12 cellular contexts compared by ENCODE assay signal in genomic region chr2:29015701-29016470, GRCh38. TPM values are rescaled to one million over a fixed set of nuclear protein-coding genes. Genes with fewer than 3 reads are reported as not detected.
DNase-seq lines count a peak whose midpoint lies in the region; ATAC-seq and TF ChIP-seq lines count a peak whose summit lies in the region.
"Had no signal": no experiment of that assay in that cellular context is flagged by ENCODE, and none has a peak within 500 bp of the region (broad histone marks: within the 10 kb centered on the region; RNA-seq: fewer than 3 reads in every experiment).

No MANE protein-coding gene starts in this region.

- peak overlapping the region in 6 of 7 donors; percentile 31 to 90 (median 80) for H3K27ac Mint-ChIP-seq in CD14-positive monocyte

- ATAC-seq in HG03280 (IDR thresholded peaks at IDR 0.05; ENCODE audit: unreplicated experiment) (no peak), PC-3 (no peak)

- POLR2A ChIA-PET in PC-3 (lab: Charles Lee; ENCODE audit: unreplicated experiment) = no interaction called here

- H3K27me3 ChIP-seq in Loucy (ENCODE audit: insufficient read depth, low read length, poor library complexity, severe bottlenecking) (no peaks in the 10 kb centered on the region), duodenal mucosa (ENCODE audit: control insufficient read depth in 1 of 2, insufficient read depth in 2 of 2, low read length in 2 of 2) (no peaks in the 10 kb centered on the region), neutrophil (no peaks in the 10 kb centered on the region), PC-3 (ENCODE audit: low read length) (no peaks in the 10 kb centered on the region)

- H3F3A ChIP-seq in Loucy (ENCODE audit: low read depth) = peaks cover 12% of the 10 kb centered on the region; the same call in 1 of the 2 replicates
- H3F3A ChIP-seq in PC-3 (ENCODE audit: low read length, unreplicated experiment) = no peaks in the 10 kb centered on the region

- CTCF ChIA-PET in PC-3 (lab: Charles Lee) = no interaction called here

- H3K4me2 ChIP-seq in Loucy (ENCODE audit: low read depth, low read length, poor library complexity, severe bottlenecking) (peak overlapping the region; percentile 96), PC-3 (ENCODE audit: low read length) (no peak overlapping the region)
- H3K4me2 ChIP-seq: KMS-11 had no signal

- peaks cover 0 to 2% (median 0%) of the 10 kb centered on the region in 7 donors for H3K9me3 Mint-ChIP-seq in CD14-positive monocyte

- no TSS peak for BruUV-seq in PC-3 (replicated peaks; lab: Mats Ljungman, UMichigan)

- H2AFZ ChIP-seq in Loucy (ENCODE audit: low read length) = peak overlapping the region; percentile 52; the same call in 1 of the 2 replicates
- no peak overlapping the region for H2AFZ ChIP-seq in PC-3 (ENCODE audit: low read length)

- H3K9me2 ChIP-seq in Loucy (replicated peaks; ENCODE audit: low read depth, low read length) = no peaks in the 10 kb centered on the region
- H3K9me2 ChIP-seq in PC-3 (replicated peaks; ENCODE audit: low read length) = no peaks in the 10 kb centered on the region

- H3K4me3 ChIP-seq in Loucy (ENCODE audit: low read length, poor library complexity, severe bottlenecking) = peak overlapping the region; percentile 79
- no peak overlapping the region for H3K4me3 ChIP-seq in duodenal mucosa (ENCODE audit: low read depth in 1 of 2, low read length in 2 of 2)
- H3K4me3 ChIP-seq in neutrophil (ENCODE audit: low read depth in 1 of 2, low read length in 1 of 2) = no peak overlapping the region
- H3K4me3 ChIP-seq in PC-3 (ENCODE audit: low read length) = no peak overlapping the region

- H3K27me3 Mint-ChIP-seq in CD14-positive monocyte (ENCODE audit: low read depth in 3 of 3) = peaks cover 9 to 21% (median 10%) of the 10 kb centered on the region in 3 donors

- peak overlapping the region in 1 of 2 donors; percentile 50 for H3K4me3 Mint-ChIP-seq in CD14-positive monocyte

- peaks cover 64% of the 10 kb centered on the region for H3K4me1 Mint-ChIP-seq in CD14-positive monocyte

- H3K36me3 ChIP-seq in Loucy (ENCODE audit: insufficient read depth, low read length) = no peaks in the 10 kb centered on the region
- H3K36me3 ChIP-seq in duodenal mucosa (ENCODE audit: control insufficient read depth in 1 of 2, insufficient read depth in 2 of 2, low read length in 2 of 2) = no peaks in the 10 kb centered on the region
- no peaks in the 10 kb centered on the region for H3K36me3 ChIP-seq in neutrophil
- H3K36me3 ChIP-seq in PC-3 (ENCODE audit: low read depth, low read length) = no peaks in the 10 kb centered on the region

- no peaks in the 10 kb centered on the region for H4K20me1 ChIP-seq in Loucy (ENCODE audit: insufficient read depth, low read length, poor library complexity, severe bottlenecking)
- H4K20me1 ChIP-seq in PC-3 (ENCODE audit: low read length) = no peaks in the 10 kb centered on the region

- DNase-seq in CD14-positive monocyte (ENCODE audit: low spot score) (no peak), NCI-H1092 (lab: John Stamatoyannopoulos, UW) (no peak), PC-3 (no peak)
- no peak for DNase-seq in activated effector memory CD4-positive, alpha-beta T cell treated with anti-CD3 and anti-CD28 coated beads, Interleukin-2, amount 50 U/mL, for 16 hours
- DNase-seq: erythroblast, NCI-H524 treated with DMSO at 0.1 percent for 48 hours had no signal

- no peak for TF ChIP-seq CTCF in CD14-positive monocyte (IDR thresholded peaks at IDR 0.05)
- no peak for TF ChIP-seq CTCF in Loucy (conservative IDR thresholded peaks at IDR 0.05; ENCODE audit: low read length)
- TF ChIP-seq CTCF in neutrophil (IDR thresholded peaks at IDR 0.05) = no peak
- no peak for TF ChIP-seq CTCF in PC-3 (conservative IDR thresholded peaks at IDR 0.05; ENCODE audit: low read depth, low read length)

- H3K36me3 Mint-ChIP-seq in CD14-positive monocyte = peaks cover 0 to 5% of the 10 kb centered on the region in 2 donors

- H3K9me3 ChIP-seq in Loucy (ENCODE audit: insufficient read depth, low read depth, low read length) (no peaks in the 10 kb centered on the region), duodenal mucosa (ENCODE audit: control insufficient read depth in 1 of 2, low read length in 2 of 2) (no peaks in the 10 kb centered on the region), neutrophil (no peaks in the 10 kb centered on the region), PC-3 (ENCODE audit: low read length) (no peaks in the 10 kb centered on the region)

- H3K27ac ChIP-seq in duodenal mucosa (ENCODE audit: low read depth, low read length) (peak overlapping the region; percentile 59), neutrophil (peak overlapping the region; percentile 84), PC-3 (ENCODE audit: low read length) (no peak overlapping the region)
- H3K27ac ChIP-seq: KMS-11 had no signal

- H3K79me2 ChIP-seq in Loucy (ENCODE audit: insufficient read depth, low read length) (peaks cover 10% of the 10 kb centered on the region; the same call in 1 of the 2 replicates), PC-3 (ENCODE audit: low read length) (no peaks in the 10 kb centered on the region)

- intact Hi-C loops in CD14-positive monocyte (cut with micrococcal nuclease) = loop anchor here in 1 of 2 donors (10.0 kb wide), 2 partner anchors 51 to 99 kb away; partner anchors contain the start of gene CLIP4
- intact Hi-C loops in PC-3 (cut with micrococcal nuclease) = no loop called here

- H3K4me1 ChIP-seq in Loucy (ENCODE audit: insufficient read depth, low read length, poor library complexity, severe bottlenecking) (peaks cover 61% of the 10 kb centered on the region), duodenal mucosa (ENCODE audit: control insufficient read depth in 1 of 2, insufficient read depth in 2 of 2, low read length in 2 of 2) (peaks cover 24 to 41% of the 10 kb centered on the region in 2 donors), neutrophil (ENCODE audit: control insufficient read depth in 1 of 2, insufficient read depth in 1 of 2, low read depth in 1 of 2, low read length in 1 of 2) (peaks cover 85 to 88% of the 10 kb centered on the region in 2 experiments), PC-3 (ENCODE audit: insufficient read depth, low read length) (peaks cover 15% of the 10 kb centered on the region)

- H3K9ac ChIP-seq in Loucy (ENCODE audit: low read depth, low read length, poor library complexity, severe bottlenecking) = peak overlapping the region; percentile 84
- H3K9ac ChIP-seq in duodenal mucosa (ENCODE audit: low read depth in 1 of 2, low read length in 2 of 2) = no peak overlapping the region
- H3K9ac ChIP-seq in PC-3 (ENCODE audit: low read length) = no peak overlapping the region
- H3K9ac ChIP-seq: KMS-11 had no signal

RNA-seq across cellular contexts. Expression of gene TOGARAM2, which starts 34.8 kb away (rescaled TPM):
- under 1 TPM in 1 of 2 donors, not detected in 1; 0.23 TPM for polyA plus RNA-seq in CD14-positive monocyte
- total RNA-seq in PC-3 (2014; rRNA removed) = not detected in 2 replicates

RNA-seq across cellular contexts. Expression of gene PCARE, which starts 58.4 kb away (rescaled TPM):
- not detected for polyA plus RNA-seq in CD14-positive monocyte
- total RNA-seq in PC-3 (2014; rRNA removed) = not detected in 2 replicates
- total RNA-seq: H4 had no signal
